In the genomic region with DNA sequence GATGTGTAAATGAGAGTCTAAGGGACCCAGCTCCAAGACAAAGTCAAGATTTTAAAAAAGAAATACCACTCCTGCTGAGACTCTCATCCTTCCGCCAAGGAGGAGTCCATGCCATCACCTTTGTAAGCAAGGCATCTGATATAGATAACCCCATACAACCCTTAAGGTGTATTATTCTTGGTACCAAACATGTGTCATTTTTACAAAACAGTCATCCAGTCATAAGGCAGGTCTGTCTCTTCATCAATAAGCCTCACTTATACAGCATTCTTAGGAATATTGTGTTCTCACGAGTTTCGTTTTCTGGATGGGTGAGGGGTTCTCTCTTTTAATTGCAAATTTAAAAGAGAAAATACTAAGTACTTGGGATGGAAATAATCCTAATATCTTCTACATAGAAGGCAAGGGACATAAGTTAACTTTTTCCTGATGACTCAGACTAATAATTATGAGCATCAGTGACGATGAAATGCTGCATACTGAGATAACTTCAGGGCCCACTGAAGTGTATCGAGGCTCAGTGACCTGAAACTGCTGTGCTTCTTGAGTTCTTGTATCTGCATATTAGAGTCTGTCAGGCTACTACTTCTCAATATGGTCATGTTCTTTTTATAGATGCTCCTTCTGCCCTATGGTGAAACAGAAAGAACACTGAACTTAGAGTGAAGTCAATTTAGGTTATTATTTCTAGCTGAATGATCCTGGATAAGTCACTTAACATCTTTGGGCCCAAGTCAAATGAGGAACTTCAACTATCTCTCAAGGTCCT, we compare ENCODE assay signal across 10 cellular contexts.
A peak's percentile ranks its signal among the peaks of the same experiment; 100 is the strongest.
DNase-seq lines count a peak whose midpoint lies in the region; ATAC-seq and TF ChIP-seq lines count a peak whose summit lies in the region.
"Had no signal": no experiment of that assay in that cellular context is flagged by ENCODE, and none has a peak within 500 bp of the region (broad histone marks: within the 10 kb centered on the region; RNA-seq: fewer than 3 reads in every experiment).

No MANE protein-coding gene starts in this region.

- no peaks in the 10 kb centered on the region for H3K36me3 Mint-ChIP-seq in GM23338 (ENCODE audit: low read depth)
- H3K36me3 Mint-ChIP-seq in stimulated activated effector memory CD8-positive, alpha-beta T cell treated with anti-CD3 and anti-CD28 coated beads, Interleukin-12 subunit alpha, Interleukin-12 subunit beta, amount 100 ng/mL, for 72 hours = peaks cover 6% of the 10 kb centered on the region

- no peaks in the 10 kb centered on the region for H3K9me2 ChIP-seq in GM23338 (ENCODE audit: insufficient read depth)

- no peak overlapping the region for H2AFZ ChIP-seq in GM23338

- H3K4me1 Mint-ChIP-seq in GM23338 = peaks cover 17% of the 10 kb centered on the region; the same call in 2 of the 3 replicates
- peaks cover 42% of the 10 kb centered on the region for H3K4me1 Mint-ChIP-seq in stimulated activated effector memory CD8-positive, alpha-beta T cell treated with anti-CD3 and anti-CD28 coated beads, Interleukin-12 subunit alpha, Interleukin-12 subunit beta, amount 100 ng/mL, for 72 hours

- no peaks in the 10 kb centered on the region for H3K9me3 Mint-ChIP-seq in GM23338
- H3K9me3 Mint-ChIP-seq in stimulated activated effector memory CD8-positive, alpha-beta T cell treated with anti-CD3 and anti-CD28 coated beads, Interleukin-12 subunit alpha, Interleukin-12 subunit beta, amount 100 ng/mL, for 72 hours = no peaks in the 10 kb centered on the region
- H3K9me3 Mint-ChIP-seq: stimulated activated naive CD8-positive, alpha-beta T cell treated with anti-CD3 and anti-CD28 coated beads, Interleukin-15, Interleukin-2, amounts not matched to agents 100 ng/mL and 50 ng/mL, for 24 hours had no signal

- peak overlapping the region; percentile 16; the same call in 1 of the 2 replicates for H3K4me2 ChIP-seq in GM23338

- 91 to 94% methylated on average over 5 of the region's 5 CpGs for WGBS in tibial nerve, 2 donors

- H3K27ac ChIP-seq in GM23338 (ENCODE audit: low read depth) (no peak overlapping the region), tibial nerve (no peak overlapping the region)

- H3K36me3 ChIP-seq in GM23338 (ENCODE audit: insufficient read depth) = no peaks in the 10 kb centered on the region
- H3K36me3 ChIP-seq in tibial nerve = no peaks in the 10 kb centered on the region

- H3K9me3 ChIP-seq in tibial nerve = no peaks in the 10 kb centered on the region

- no peak for TF ChIP-seq POLR2A in tibial nerve (IDR thresholded peaks at IDR 0.05)

- H3K4me1 ChIP-seq in GM23338 (ENCODE audit: insufficient read depth) (peaks cover 11% of the 10 kb centered on the region), tibial nerve (peaks cover 0 to 38% (median 3%) of the 10 kb centered on the region in 4 donors)

- no peak for DNase-seq in Right ventricle myocardium superior
- no peak for DNase-seq in left cardiac atrium
- DNase-seq in GM23338 (ENCODE audit: low spot score) = no peak
- no peak for DNase-seq in stimulated activated effector memory CD8-positive, alpha-beta T cell treated with anti-CD3 and anti-CD28 coated beads, Interleukin-12 subunit alpha, Interleukin-12 subunit beta, amount 100 ng/mL, for 72 hours (ENCODE audit: low spot score in 2 of 2)
- no peak for DNase-seq in C1 segment of cervical spinal cord (lab: John Stamatoyannopoulos, UW)
- DNase-seq in SK-N-DZ (ENCODE audit: low spot score) = no peak
- no peak for DNase-seq in tibial nerve (ENCODE audit: low spot score in 2 of 2)
- DNase-seq: NCI-H1930 had no signal

- H4K20me1 ChIP-seq in GM23338 (replicated peaks; ENCODE audit: insufficient read depth) = no peaks in the 10 kb centered on the region

- H3K27ac Mint-ChIP-seq in GM23338 = no peak overlapping the region
- H3K27ac Mint-ChIP-seq in stimulated activated effector memory CD8-positive, alpha-beta T cell treated with anti-CD3 and anti-CD28 coated beads, Interleukin-12 subunit alpha, Interleukin-12 subunit beta, amount 100 ng/mL, for 72 hours = no peak overlapping the region
- H3K27ac Mint-ChIP-seq: stimulated activated naive CD8-positive, alpha-beta T cell treated with anti-CD3 and anti-CD28 coated beads, Interleukin-15, Interleukin-2, amounts not matched to agents 100 ng/mL and 50 ng/mL, for 24 hours had no signal

- H3K27me3 ChIP-seq in GM23338 (ENCODE audit: insufficient read depth) = no peaks in the 10 kb centered on the region
- H3K27me3 ChIP-seq in tibial nerve = no peaks in the 10 kb centered on the region

- peaks cover 8% of the 10 kb centered on the region; the same call in 1 of the 2 replicates for H3K79me2 ChIP-seq in GM23338 (replicated peaks; ENCODE audit: insufficient read depth)

- ATAC-seq in Right ventricle myocardium superior (ENCODE audit: poor library complexity) (peak; percentile 16), left cardiac atrium (no peak), GM23338 (no peak), HG03457 (IDR thresholded peaks at IDR 0.05; ENCODE audit: unreplicated experiment) (peak; percentile 100)
- ATAC-seq in stimulated activated effector memory CD8-positive, alpha-beta T cell treated with anti-CD3 and anti-CD28 coated beads, Interleukin-12 subunit alpha, Interleukin-12 subunit beta, amount 100 ng/mL, for 72 hours = peak; percentile 64

- no peak overlapping the region for H3K4me3 Mint-ChIP-seq in GM23338
- no peak overlapping the region for H3K4me3 Mint-ChIP-seq in stimulated activated effector memory CD8-positive, alpha-beta T cell treated with anti-CD3 and anti-CD28 coated beads, Interleukin-12 subunit alpha, Interleukin-12 subunit beta, amount 100 ng/mL, for 72 hours
- H3K4me3 Mint-ChIP-seq: stimulated activated naive CD8-positive, alpha-beta T cell treated with anti-CD3 and anti-CD28 coated beads, Interleukin-15, Interleukin-2, amounts not matched to agents 100 ng/mL and 50 ng/mL, for 24 hours had no signal

- no peaks in the 10 kb centered on the region for H3F3A ChIP-seq in GM23338 (replicated peaks; ENCODE audit: low read depth)

- no peak overlapping the region for H3K4me3 ChIP-seq in GM23338
- H3K4me3 ChIP-seq in tibial nerve = no peak overlapping the region

- intact Hi-C loops in Right ventricle myocardium superior (cut with DNase I) (no loop called here), left cardiac atrium (cut with DNase I) (no loop called here)

- H3K27me3 Mint-ChIP-seq in GM23338 (ENCODE audit: insufficient read depth, low read depth, poor library complexity) = no peaks in the 10 kb centered on the region
- H3K27me3 Mint-ChIP-seq: stimulated activated naive CD8-positive, alpha-beta T cell treated with anti-CD3 and anti-CD28 coated beads, Interleukin-15, Interleukin-2, amounts not matched to agents 100 ng/mL and 50 ng/mL, for 24 hours had no signal

- no peak for TF ChIP-seq EP300 in tibial nerve (IDR thresholded peaks at IDR 0.05)

- no peak for TF ChIP-seq CTCF in GM23338 (conservative IDR thresholded peaks at IDR 0.05; ENCODE audit: low read depth in 2 of 2)
- no peak for TF ChIP-seq CTCF in tibial nerve (IDR thresholded peaks at IDR 0.05)

Comparison
In these comparisons a context has a peak if more than half of its experiments do, and no peak if none do; other contexts are left out.
1. ATAC-seq: peak in Right ventricle myocardium superior (single experiment), HG03457 (single experiment) and stimulated activated effector memory CD8-positive, alpha-beta T cell treated with anti-CD3 and anti-CD28 coated beads, Interleukin-12 subunit alpha, Interleukin-12 subunit beta, amount 100 ng/mL, for 72 hours (single experiment); none in left cardiac atrium (0 of 2) and GM23338 (single experiment).